8 cellular contexts compared by ENCODE assay signal in genomic region chr5:147509710-147510651, GRCh38. TPM values are rescaled to one million over a fixed set of nuclear protein-coding genes. Genes with fewer than 3 reads are reported as not detected.
DNase-seq lines count a peak whose midpoint lies in the region; ATAC-seq and TF ChIP-seq lines count a peak whose summit lies in the region.

TSS of gene DPYSL3 (minus strand) at chr5:147510068. CDS start at chr5:147509858, 210 bp downstream.

- peak; percentile 51 for TF ChIP-seq CTCF in type B pancreatic cell (conservative IDR thresholded peaks at IDR 0.05)

- peak within 1 kb of the TSS; percentile 72 for H3K27ac Mint-ChIP-seq in type B pancreatic cell
- peak within 1 kb of the TSS in 1 of 10 donors; percentile 68 for H3K27ac Mint-ChIP-seq in naive thymus-derived CD8-positive, alpha-beta T cell

- no peaks in the 10 kb centered on the region for H3K9me3 Mint-ChIP-seq in type B pancreatic cell
- H3K9me3 Mint-ChIP-seq in naive thymus-derived CD8-positive, alpha-beta T cell = peaks cover 0 to 3% (median 2%) of the 10 kb centered on the region in 9 donors

- H3K4me1 Mint-ChIP-seq in type B pancreatic cell (ENCODE audit: unreplicated experiment) = peaks cover 23% of the 10 kb centered on the region
- peaks cover 4 to 8% (median 6%) of the 10 kb centered on the region in 4 donors for H3K4me1 Mint-ChIP-seq in naive thymus-derived CD8-positive, alpha-beta T cell

- DNase-seq in D341Med (ENCODE audit: low spot score) (peak; percentile 83), HK-2 (ENCODE audit: unreplicated experiment) (peak; percentile 77), SKM-1 (lab: John Stamatoyannopoulos, UW; ENCODE audit: unreplicated experiment) (peak; percentile 47), fibroblast of gingiva (ENCODE audit: low read depth) (peak; percentile 78), middle frontal gyrus (ENCODE audit: extremely low spot score, low spot score) (peak; percentile 54), type B pancreatic cell (ENCODE audit: extremely low spot score, unreplicated experiment) (peak; percentile 80)
- no peak for DNase-seq in naive thymus-derived CD8-positive, alpha-beta T cell

- peak within 1 kb of the TSS; percentile 92 for H3K4me3 Mint-ChIP-seq in type B pancreatic cell
- H3K4me3 Mint-ChIP-seq in naive thymus-derived CD8-positive, alpha-beta T cell = peak within 1 kb of the TSS in 1 of 10 donors; percentile 21

- no peaks in the 10 kb centered on the region for H3K36me3 Mint-ChIP-seq in type B pancreatic cell
- H3K36me3 Mint-ChIP-seq in naive thymus-derived CD8-positive, alpha-beta T cell = peaks cover 0 to 10% (median 0%) of the 10 kb centered on the region in 3 donors

- no peak for ATAC-seq in HG02938 (IDR thresholded peaks at IDR 0.05; ENCODE audit: unreplicated experiment)
- no peak for ATAC-seq in naive thymus-derived CD8-positive, alpha-beta T cell

- H3K27me3 Mint-ChIP-seq in type B pancreatic cell = peaks cover 65% of the 10 kb centered on the region
- peaks cover 24 to 49% (median 35%) of the 10 kb centered on the region in 5 donors for H3K27me3 Mint-ChIP-seq in naive thymus-derived CD8-positive, alpha-beta T cell

- POLR2A ChIA-PET in naive thymus-derived CD8-positive, alpha-beta T cell (lab: Charles Lee) = no interaction called here

RNA-seq across cellular contexts. Expression of gene DPYSL3, which starts in this region (rescaled TPM):
- 11.9 and 36.0 TPM in 2 replicates for total RNA-seq in type B pancreatic cell (ENCODE audit: low replicate concordance)
- not detected for total RNA-seq in naive thymus-derived CD8-positive, alpha-beta T cell
- not detected for polyA plus RNA-seq in naive thymus-derived CD8-positive, alpha-beta T cell

Comparison
In these comparisons a context has a peak if more than half of its experiments do, and no peak if none do; other contexts are left out.
1. RNA of gene DPYSL3 (total RNA-seq): 11.9 to 36.0 TPM in type B pancreatic cell; not detected in naive thymus-derived CD8-positive, alpha-beta T cell; every median in the first group is over 10 times any median in the second.
2. DNase-seq: peak in D341Med (single experiment), HK-2 (single experiment), SKM-1 (single experiment), fibroblast of gingiva (single experiment), middle frontal gyrus (single experiment) and type B pancreatic cell (single experiment); none in naive thymus-derived CD8-positive, alpha-beta T cell (0 of 10).